Comparison of ENCODE assay signal across 2 cellular contexts in the genomic region with DNA sequence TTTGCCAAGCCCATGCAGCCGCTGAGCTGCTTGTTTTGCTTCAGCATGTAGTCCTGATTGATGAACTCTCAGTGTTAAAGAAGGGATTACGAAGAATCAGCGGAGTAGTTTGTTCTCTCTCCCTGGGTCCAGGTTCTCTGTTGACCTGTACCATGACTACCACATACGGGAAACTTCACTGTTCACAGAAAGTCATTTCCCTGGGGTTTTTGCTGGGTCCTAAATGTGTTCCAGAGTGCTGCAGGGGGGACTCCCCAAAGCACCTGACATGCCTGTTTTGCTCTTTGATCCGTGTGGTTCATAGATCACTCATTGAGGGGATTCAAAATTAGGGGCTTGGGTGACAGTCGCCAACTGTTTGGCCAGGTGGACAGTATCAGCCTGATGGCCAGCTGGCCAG.
TF ChIP-seq lines count a peak whose summit lies in the region.

No MANE protein-coding gene starts in this region.

TF ChIP-seq in GM12878, 131 proteins besides CTCF, POLR2A, EP300 and RAD21:
- TF ChIP-seq PAX8 (IDR thresholded peaks at IDR 0.05) (no peak), TCF12 (IDR thresholded peaks at IDR 0.05; ENCODE audit: low read depth, low read length) (peak; percentile 30; the same call in 1 of the 2 replicates), MEF2B (IDR thresholded peaks at IDR 0.05; ENCODE audit: partially characterized antibody, poor library complexity, severe bottlenecking) (peak; percentile 53)

TF ChIP-seq in HEK293T, 16 proteins besides CTCF, POLR2A, EP300 and RAD21:
- TF ChIP-seq SUZ12 (IDR thresholded peaks at IDR 0.05): no peak
- TF ChIP-seq FOXA1 (IDR thresholded peaks at IDR 0.05): no peak
- no peak for TF ChIP-seq LEF1 (IDR thresholded peaks at IDR 0.05; ENCODE audit: borderline replicate concordance)
- no peak for TF ChIP-seq HDGF (IDR thresholded peaks at IDR 0.05; ENCODE audit: borderline replicate concordance)
- no peak for TF ChIP-seq ZNF384 (IDR thresholded peaks at IDR 0.05)
- no peak for TF ChIP-seq ELF4 (IDR thresholded peaks at IDR 0.05)
- TF ChIP-seq L3MBTL2 (conservative IDR thresholded peaks at IDR 0.05): no peak
- no peak for TF ChIP-seq ARNT (IDR thresholded peaks at IDR 0.05)
- no peak for TF ChIP-seq FOXM1 (IDR thresholded peaks at IDR 0.05; ENCODE audit: borderline replicate concordance)
- TF ChIP-seq, protein P1, sequence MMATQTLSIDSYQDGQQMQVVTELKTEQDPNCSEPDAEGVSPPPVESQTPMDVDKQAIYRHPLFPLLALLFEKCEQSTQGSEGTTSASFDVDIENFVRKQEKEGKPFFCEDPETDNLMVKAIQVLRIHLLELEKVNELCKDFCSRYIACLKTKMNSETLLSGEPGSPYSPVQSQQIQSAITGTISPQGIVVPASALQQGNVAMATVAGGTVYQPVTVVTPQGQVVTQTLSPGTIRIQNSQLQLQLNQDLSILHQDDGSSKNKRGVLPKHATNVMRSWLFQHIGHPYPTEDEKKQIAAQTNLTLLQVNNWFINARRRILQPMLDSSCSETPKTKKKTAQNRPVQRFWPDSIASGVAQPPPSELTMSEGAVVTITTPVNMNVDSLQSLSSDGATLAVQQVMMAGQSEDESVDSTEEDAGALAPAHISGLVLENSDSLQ (IDR thresholded peaks at IDR 0.05): no peak
- TF ChIP-seq BHLHE40 (IDR thresholded peaks at IDR 0.05; ENCODE audit: borderline replicate concordance): no peak
- TF ChIP-seq CTBP1 (IDR thresholded peaks at IDR 0.05; ENCODE audit: borderline replicate concordance): no peak
- TF ChIP-seq TARDBP (IDR thresholded peaks at IDR 0.05): no peak
- TF ChIP-seq SP1 (IDR thresholded peaks at IDR 0.05): no peak
- no peak for TF ChIP-seq NFRKB (IDR thresholded peaks at IDR 0.05)
